In the genomic region with DNA sequence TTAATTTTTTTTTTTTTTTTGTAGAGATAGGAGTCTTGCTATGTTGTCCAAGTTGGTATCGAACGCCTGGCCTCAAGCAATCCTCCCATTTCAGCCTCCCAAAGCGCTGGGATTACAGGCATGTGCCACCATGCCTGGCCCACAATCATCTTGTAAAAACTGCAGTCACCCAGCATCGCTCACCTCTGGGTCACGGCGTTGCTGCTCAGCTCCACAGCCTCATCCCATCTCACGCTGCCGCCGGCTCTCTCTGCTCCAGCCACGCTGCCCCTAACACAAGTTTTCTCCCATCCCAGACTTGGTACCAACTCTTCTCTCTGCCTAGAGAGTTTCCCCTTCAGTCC, we compare ENCODE assay signal across 16 cellular contexts.
DNase-seq lines count a peak whose midpoint lies in the region; ATAC-seq, FAIRE-seq and TF ChIP-seq lines count a peak whose summit lies in the region.
"Had no signal": no experiment of that assay in that cellular context is flagged by ENCODE, and none has a peak within 500 bp of the region (broad histone marks: within the 10 kb centered on the region; RNA-seq: fewer than 3 reads in every experiment).

No MANE protein-coding gene starts in this region.

- H3K9me3 ChIP-seq in BLaER1, result peaks cover 9% of the 10 kb centered on the region
- H3K9me3 ChIP-seq in HCT116 (ENCODE audit: control insufficient read depth in 1 of 2, insufficient read depth in 1 of 2, low read depth in 1 of 2, low read length in 2 of 2), result peaks cover 0 to under 1% of the 10 kb centered on the region in 2 experiments; a peak in 1 of 4 replicates
- 0 out of 4 replicates have a peak, but pooled peaks cover 0 to 1% of the 10 kb centered on the region in 2 experiments for H3K9me3 ChIP-seq in H1 (ENCODE audit: insufficient read depth in 2 of 2, low read depth in 1 of 2, low read length in 1 of 2)
- H3K9me3 ChIP-seq in neural progenitor cell (ENCODE audit: low read depth), result no peaks in the 10 kb centered on the region
- H3K9me3 ChIP-seq: BE2C had no signal

- no peaks in the 10 kb centered on the region for H3K27me3 ChIP-seq in BLaER1
- no peaks in the 10 kb centered on the region for H3K27me3 ChIP-seq in HCT116 (ENCODE audit: insufficient read depth, low read length)
- no peaks in the 10 kb centered on the region for H3K27me3 ChIP-seq in H1 (replicated peaks in 1 of 4; ENCODE audit: control insufficient read depth in 3 of 4, extremely low read depth in 1 of 4, insufficient read depth in 3 of 4, low read length in 3 of 4)
- H3K27me3 ChIP-seq in neural progenitor cell, result no peaks in the 10 kb centered on the region
- H3K27me3 ChIP-seq: BE2C had no signal

- H3K23ac ChIP-seq in H1 (ENCODE audit: insufficient read length), result no peak overlapping the region

- H3K4me1 Mint-ChIP-seq in neural progenitor cell, result peaks cover 11% of the 10 kb centered on the region
- H3K4me1 Mint-ChIP-seq: CD8-positive, alpha-beta memory T cell had no signal

- no peak overlapping the region for H2BK20ac ChIP-seq in H1 (ENCODE audit: low read length)

- H4K20me1 ChIP-seq in BLaER1 (no peaks in the 10 kb centered on the region), HCT116 (ENCODE audit: insufficient read depth) (no peaks in the 10 kb centered on the region), H1 (replicated peaks in 1 of 2; ENCODE audit: control insufficient read depth in 1 of 2, insufficient read depth in 2 of 2, low read length in 2 of 2) (no peaks in the 10 kb centered on the region), neural progenitor cell (ENCODE audit: low read depth) (no peaks in the 10 kb centered on the region)

- H3K9ac ChIP-seq in BLaER1 (no peak overlapping the region), HCT116 (ENCODE audit: low read length) (no peak overlapping the region), H1 (replicated peaks in 1 of 4; ENCODE audit: extremely low read depth in 1 of 4, low read depth in 3 of 4, low read length in 3 of 4) (no peak overlapping the region), neural progenitor cell (no peak overlapping the region)
- H3K9ac ChIP-seq: GM23248 had no signal

- H3F3A ChIP-seq in neural progenitor cell (ENCODE audit: low read depth), result peaks cover 8% of the 10 kb centered on the region

- H4K5ac ChIP-seq in H1 (ENCODE audit: insufficient read length, low read depth, low read length), result no peak overlapping the region

- no peaks in the 10 kb centered on the region for H3K79me1 ChIP-seq in H1 (ENCODE audit: low read depth, low read length)

- no TSS peak for BruUV-seq in HCT116 (replicated peaks; lab: Mats Ljungman, UMichigan)

- no peak overlapping the region for H3K56ac ChIP-seq in H1 (replicated peaks; ENCODE audit: insufficient read length, low read depth, low read length)

- ATAC-seq in HCT116 (peak; percentile 53), GM21723 (IDR thresholded peaks at IDR 0.05; ENCODE audit: unreplicated experiment) (no peak)
- ATAC-seq: GM12878 had no signal

- H3K14ac ChIP-seq in H1 (ENCODE audit: insufficient read length), result no peak overlapping the region

- peaks cover 1% of the 10 kb centered on the region for H3K9me3 Mint-ChIP-seq in neural progenitor cell
- H3K9me3 Mint-ChIP-seq: HFFc6 had no signal

- no peak for FAIRE-seq in H1 (lab: Jason Lieb, UNC)
- FAIRE-seq: GM12878, GM18507, HTR-8/SVneo had no signal

- H3K4me2 ChIP-seq in BLaER1, result peak overlapping the region; percentile 75; the same call in 1 of the 2 replicates
- peak overlapping the region; percentile 47 for H3K4me2 ChIP-seq in HCT116 (ENCODE audit: low read length)
- no peak overlapping the region for H3K4me2 ChIP-seq in H1 (ENCODE audit: insufficient read depth in 1 of 2, low read depth in 2 of 2, low read length in 2 of 2)
- H3K4me2 ChIP-seq in neural progenitor cell, result peak overlapping the region; percentile 1

- intact Hi-C loops in HCT116 (cut with micrococcal nuclease), result no loop called here

- TF ChIP-seq RAD21 in HCT116 (IDR thresholded peaks at IDR 0.05; ENCODE audit: low read depth) (no peak), H1 (IDR thresholded peaks at IDR 0.05 in 1 of 2, conservative IDR thresholded peaks at IDR 0.05 in 1 of 2; ENCODE audit: low read depth in 2 of 2, low read length in 2 of 2) (no peak)

- TF ChIP-seq EP300 in H1 (IDR thresholded peaks at IDR 0.05; ENCODE audit: borderline replicate concordance in 1 of 2, low read depth in 2 of 2, low read length in 2 of 2), result no peak

- no peaks in the 10 kb centered on the region for H3K36me3 Mint-ChIP-seq in neural progenitor cell

- H3K4me1 ChIP-seq in BLaER1 (peaks cover 64% of the 10 kb centered on the region), HCT116 (ENCODE audit: control insufficient read depth in 1 of 2, insufficient read depth in 2 of 2, low read length in 2 of 2) (peaks cover 5 to 17% of the 10 kb centered on the region in 2 experiments), H1 (replicated peaks in 1 of 4; ENCODE audit: control insufficient read depth in 3 of 4, insufficient read depth in 4 of 4, low read length in 3 of 4) (peaks cover 0 to 10% (median 5%) of the 10 kb centered on the region in 4 experiments; a peak in 4 of 7 replicates), neural progenitor cell (peaks cover 22% of the 10 kb centered on the region)
- H3K4me1 ChIP-seq: BE2C had no signal

- RAD21 ChIA-PET in HCT116 (lab: Charles Lee; ENCODE audit: low non-redundant PET in 1 of 2, low total read pairs in 2 of 2, uncharacterized antibody in 2 of 2, unreplicated experiment in 2 of 2), result no interaction called here

- H3K9me2 ChIP-seq in HCT116 (ENCODE audit: insufficient read depth), result no peaks in the 10 kb centered on the region

- DNase-seq in HCT116 (ENCODE audit: low read depth, low spot score), result no peak
- DNase-seq in H1 (ENCODE audit: low read depth in 1 of 2, low spot score in 2 of 2), result no peak
- DNase-seq in neural progenitor cell (ENCODE audit: low spot score), result no peak
- DNase-seq in cerebellar nuclear complex (lab: John Stamatoyannopoulos, UW), result no peak
- DNase-seq in COLO668 (lab: John Stamatoyannopoulos, UW; ENCODE audit: unreplicated experiment), result no peak
- DNase-seq: BE2C; CD8-positive, alpha-beta memory T cell; DMS79; H7; HFFc6 had no signal

- H3K4me3 ChIP-seq in BLaER1 (no peak overlapping the region), HCT116 (replicated peaks in 1 of 2; ENCODE audit: low read depth in 1 of 2, low read length in 2 of 2) (no peak overlapping the region), H1 (ENCODE audit: extremely low read depth in 1 of 4, insufficient read depth in 2 of 4, low read depth in 3 of 4, low read length in 4 of 4) (no peak overlapping the region), neural progenitor cell (no peak overlapping the region)
- H3K4me3 ChIP-seq: GM12878, GM23248 had no signal

- H3K27ac ChIP-seq in BLaER1 (no peak overlapping the region), HCT116 (ENCODE audit: low read depth, low read length) (no peak overlapping the region), H1 (ENCODE audit: low read depth, low read length) (no peak overlapping the region), neural progenitor cell (no peak overlapping the region)
- H3K27ac ChIP-seq: GM23248 had no signal

- peaks cover 9% of the 10 kb centered on the region for H3K27me3 Mint-ChIP-seq in neural progenitor cell (ENCODE audit: insufficient read depth, low read depth)

- H2BK5ac ChIP-seq in H1 (ENCODE audit: low read depth, low read length), result no peak overlapping the region

- H3K36me3 ChIP-seq in BLaER1 (no peaks in the 10 kb centered on the region), HCT116 (ENCODE audit: control insufficient read depth in 1 of 2, insufficient read depth in 2 of 2, low read length in 2 of 2) (no peaks in the 10 kb centered on the region), H1 (ENCODE audit: control insufficient read depth in 2 of 4, insufficient read depth in 4 of 4, low read length in 3 of 4) (no peaks in the 10 kb centered on the region), neural progenitor cell (no peaks in the 10 kb centered on the region)
- H3K36me3 ChIP-seq: BE2C had no signal

- POLR2A ChIA-PET in HCT116 (lab: Charles Lee), result no interaction called here
- POLR2A ChIA-PET in H1 (lab: Charles Lee; ENCODE audit: partially characterized antibody), result interaction anchor here (0.7 kb wide), 1 partner anchor 14 kb away, joined by 3 read pairs; no protein-coding TSS in a partner anchor

- no peak overlapping the region; the same call in 1 of the 2 replicates for H3K18ac ChIP-seq in H1 (ENCODE audit: extremely low read depth, low read length)

- no peak overlapping the region for H3K4ac ChIP-seq in H1 (replicated peaks; ENCODE audit: insufficient read length, low read depth, low read length)

- WGBS in H1 (ENCODE audit: extremely low coverage in 1 of 2, insufficient coverage in 1 of 2, insufficient read length in 1 of 2, insufficient replicate concordance in 2 of 2, low coverage in 1 of 2, low lambda C conversion rate in 2 of 2, missing lambda C conversion rate in 1 of 2), 2 experiments, result 93% methylated on average over 9 of the region's 10 CpGs; no CpG with 5 or more reads in 1 of the 2 experiments

- no peak overlapping the region for H2BK120ac ChIP-seq in H1 (replicated peaks; ENCODE audit: low read depth, low read length)

- H3K23me2 ChIP-seq in H1 (ENCODE audit: low read depth, low read length), result no peaks in the 10 kb centered on the region

- TF ChIP-seq CTCF in HCT116 (IDR thresholded peaks at IDR 0.05 in 2 of 3, conservative IDR thresholded peaks at IDR 0.05 in 1 of 3; ENCODE audit: borderline replicate concordance in 1 of 3, insufficient read depth in 1 of 3, low read depth in 2 of 3, low read length in 2 of 3) (no peak), H1 (IDR thresholded peaks at IDR 0.05; ENCODE audit: control extremely low read depth in 1 of 3, insufficient read depth in 1 of 3, low read depth in 1 of 3, low read length in 3 of 3) (no peak), neural progenitor cell (IDR thresholded peaks at IDR 0.05) (no peak)

- no peak overlapping the region for H2BK12ac ChIP-seq in H1 (ENCODE audit: low read depth, low read length)

- peak overlapping the region; percentile 91 for H3K27ac Mint-ChIP-seq in neural progenitor cell
- H3K27ac Mint-ChIP-seq: CD8-positive, alpha-beta memory T cell; HFFc6 had no signal

- TF ChIP-seq POLR2A in HCT116 (IDR thresholded peaks at IDR 0.05; ENCODE audit: borderline replicate concordance, extremely low read depth, insufficient read depth, insufficient read length) (no peak), H1 (IDR thresholded peaks at IDR 0.05; ENCODE audit: control extremely low read depth in 1 of 2, low read depth in 2 of 2, low read length in 2 of 2) (no peak)

- no peak overlapping the region for H4K91ac ChIP-seq in H1 (replicated peaks; ENCODE audit: insufficient read length, low read length)

- no peak overlapping the region for H2AK5ac ChIP-seq in H1 (ENCODE audit: low read depth, low read length)

- H3K79me2 ChIP-seq in HCT116 (ENCODE audit: insufficient read depth, low read length), result no peaks in the 10 kb centered on the region
- H3K79me2 ChIP-seq in H1 (ENCODE audit: control insufficient read depth in 1 of 2, insufficient read depth in 2 of 2, low read length in 2 of 2), result no peaks in the 10 kb centered on the region
- no peaks in the 10 kb centered on the region for H3K79me2 ChIP-seq in neural progenitor cell (ENCODE audit: low read depth)

- CTCF ChIA-PET in HCT116 (lab: Charles Lee) (interaction anchor here (0.7 to 1.4 kb wide), 3 partner anchors 19 to 69 kb away, joined by 3 to 4 read pairs (median 3); no protein-coding TSS in a partner anchor), H1 (lab: Charles Lee; ENCODE audit: partially characterized antibody) (interaction anchor here (1.0 to 1.1 kb wide), 2 partner anchors 46 to 350 kb away, joined by 3 read pairs; no protein-coding TSS in a partner anchor)

- H2AFZ ChIP-seq in HCT116 (ENCODE audit: low read depth, low read length, poor library complexity, severe bottlenecking), result no peak overlapping the region
- no peak overlapping the region for H2AFZ ChIP-seq in H1 (ENCODE audit: low read length)
- H2AFZ ChIP-seq in neural progenitor cell (replicated peaks), result no peak overlapping the region
- H2AFZ ChIP-seq: GM23248 had no signal

- no peak overlapping the region for H2BK15ac ChIP-seq in H1 (ENCODE audit: low read length)

- H3K4me3 Mint-ChIP-seq in neural progenitor cell, result peak overlapping the region; percentile 66
- H3K4me3 Mint-ChIP-seq: CD8-positive, alpha-beta memory T cell; HFFc6 had no signal

- H4K8ac ChIP-seq in H1 (ENCODE audit: extremely low read depth, insufficient read depth, low read length), result peak overlapping the region; percentile 40; the same call in 1 of the 2 replicates

Comparison
In these comparisons a context has a peak if more than half of its experiments do, and no peak if none do; other contexts are left out.
1. H3K4me2 ChIP-seq: peak in BLaER1 (single experiment), HCT116 (single experiment) and neural progenitor cell (single experiment); none in H1 (0 of 2).